In genomic region chr11:65077466-65077865, GRCh38 we compare ENCODE assay signal across 1 cellular context.
TF ChIP-seq lines count a peak whose summit lies in the region.

No MANE protein-coding gene starts in this region.

TF ChIP-seq in HCT116, 20 proteins besides CTCF, POLR2A, EP300 and RAD21 (continued from another document):
- TF ChIP-seq ZBTB33 (IDR thresholded peaks at IDR 0.05; ENCODE audit: extremely low read depth, insufficient replicate concordance, low read length) (no peak), JUND (IDR thresholded peaks at IDR 0.05) (no peak), FOSL1 (IDR thresholded peaks at IDR 0.05; ENCODE audit: low read depth) (no peak), ELF1 (IDR thresholded peaks at IDR 0.05; ENCODE audit: borderline replicate concordance, low read depth) (no peak), POLR2AphosphoS5 (IDR thresholded peaks at IDR 0.05; ENCODE audit: low read depth, low read length) (no peak), MAX (IDR thresholded peaks at IDR 0.05) (no peak), TCF7L2 (IDR thresholded peaks at IDR 0.05; ENCODE audit: borderline replicate concordance, extremely low read depth, insufficient read depth, insufficient read length) (no peak), SP1 (IDR thresholded peaks at IDR 0.05; ENCODE audit: low read depth) (no peak), YY1 (IDR thresholded peaks at IDR 0.05; ENCODE audit: extremely low read depth, insufficient replicate concordance, low read depth, low read length) (no peak), ZNF274 (IDR thresholded peaks at IDR 0.05; ENCODE audit: low read depth, low read length) (no peak), CBX3 (IDR thresholded peaks at IDR 0.05; ENCODE audit: low read depth) (no peak), SIN3A (IDR thresholded peaks at IDR 0.05; ENCODE audit: low read depth) (no peak), EZH2 (IDR thresholded peaks at IDR 0.05) (no peak), CEBPB (IDR thresholded peaks at IDR 0.05; ENCODE audit: low read depth) (no peak), REST (IDR thresholded peaks at IDR 0.05; ENCODE audit: low read depth) (no peak)
